8 cellular contexts compared by ENCODE assay signal in genomic region chr10:784759-785538, GRCh38.
DNase-seq lines count a peak whose midpoint lies in the region; ATAC-seq and TF ChIP-seq lines count a peak whose summit lies in the region.

No MANE protein-coding gene starts in this region.

- DNase-seq in NCI-H146 (lab: John Stamatoyannopoulos, UW) (peak; percentile 86), left ventricle myocardium inferior (peak; percentile 42), posterior cingulate gyrus (peak; percentile 45 to 97 (median 82))
- peak; percentile 64 for DNase-seq in activated naive CD4-positive, alpha-beta T cell treated with anti-CD3 and anti-CD28 coated beads, Interleukin-2, amount 50 U/mL, for 16 hours
- no peak for DNase-seq in effector CD4-positive, alpha-beta T cell

- H3K4me1 ChIP-seq in ES-I3 (ENCODE audit: insufficient read depth, low read length) (no peaks in the 10 kb centered on the region), left ventricle myocardium inferior (peaks cover 27% of the 10 kb centered on the region), urinary bladder (ENCODE audit: insufficient read depth) (no peaks in the 10 kb centered on the region)

- H3K4me3 ChIP-seq in left ventricle myocardium inferior: peak overlapping the region; percentile 67
- H3K4me3 ChIP-seq in urinary bladder (ENCODE audit: low read depth, low read length): peak overlapping the region; percentile 35

- H3K27me3 ChIP-seq in left ventricle myocardium inferior (ENCODE audit: low read depth): peaks cover 47% of the 10 kb centered on the region

- H3K9me3 ChIP-seq in ES-I3 (ENCODE audit: control insufficient read depth, insufficient read depth, low read length) (no peaks in the 10 kb centered on the region), left ventricle myocardium inferior (replicated peaks) (no peaks in the 10 kb centered on the region)

- WGBS in urinary bladder: 15% methylated on average over 54 of the region's 54 CpGs

- peak overlapping the region; percentile 35; the same call in 1 of the 2 replicates for H3K9ac ChIP-seq in ES-I3 (ENCODE audit: low read depth, low read length)

- intact Hi-C loops in left ventricle myocardium inferior (cut with micrococcal nuclease) (no loop called here), posterior cingulate gyrus (cut with DNase I) (loop anchor here (10.0 kb wide), 2 partner anchors 100 to 330 kb away; partner anchors contain the start of gene DIP2C)

- no peak for ATAC-seq in HG03196 (IDR thresholded peaks at IDR 0.05; ENCODE audit: unreplicated experiment)

- H3K27ac ChIP-seq in left ventricle myocardium inferior (replicated peaks) (no peak overlapping the region), urinary bladder (ENCODE audit: low read depth) (no peak overlapping the region)

- no peak for TF ChIP-seq CTCF in left ventricle myocardium inferior (IDR thresholded peaks at IDR 0.05; ENCODE audit: borderline replicate concordance)

- H3K36me3 ChIP-seq in ES-I3 (ENCODE audit: insufficient read depth, low read length) (no peaks in the 10 kb centered on the region), left ventricle myocardium inferior (no peaks in the 10 kb centered on the region), urinary bladder (ENCODE audit: insufficient read depth) (no peaks in the 10 kb centered on the region)
